9 cellular contexts compared by ENCODE assay signal in genomic region chr7:924541-925231, GRCh38. TPM values are rescaled to one million over a fixed set of nuclear protein-coding genes. Genes with fewer than 3 reads are reported as not detected.
DNase-seq lines count a peak whose midpoint lies in the region; ATAC-seq and TF ChIP-seq lines count a peak whose summit lies in the region.
"Had no signal": no experiment of that assay in that cellular context is flagged by ENCODE, and none has a peak within 500 bp of the region (broad histone marks: within the 10 kb centered on the region; RNA-seq: fewer than 3 reads in every experiment).

No MANE protein-coding gene starts in this region.

- TF ChIP-seq CTCF in activated B cell treated with CpG ODN at 0.5 μM for 24 hours (IDR thresholded peaks at IDR 0.05), result no peak
- TF ChIP-seq CTCF in heart right ventricle (IDR thresholded peaks at IDR 0.05), result no peak
- TF ChIP-seq CTCF in hepatocyte (IDR thresholded peaks at IDR 0.05; ENCODE audit: poor library complexity), result no peak

- H2AFZ ChIP-seq in hepatocyte, result no peak overlapping the region

- H3K27ac ChIP-seq in heart right ventricle (peak overlapping the region in 1 of 10 donors; percentile 53), hepatocyte (no peak overlapping the region)

- H3K4me1 ChIP-seq in heart right ventricle, result peaks cover 0 to 69% (median 9%) of the 10 kb centered on the region in 9 donors
- peaks cover 18% of the 10 kb centered on the region for H3K4me1 ChIP-seq in hepatocyte (ENCODE audit: insufficient read depth)

- H3K9me3 ChIP-seq in heart right ventricle, result no peaks in the 10 kb centered on the region
- H3K9me3 ChIP-seq in hepatocyte (ENCODE audit: low read depth), result no peaks in the 10 kb centered on the region

- 45 to 50% methylated on average over 24 of the region's 24 CpGs for WGBS in heart right ventricle, 2 donors
- 84% methylated on average over 24 of the region's 24 CpGs for WGBS in hepatocyte (ENCODE audit: low lambda C conversion rate, missing lambda C conversion rate)

- H3K4me1 Mint-ChIP-seq in activated B cell treated with CpG ODN at 0.5 μM for 24 hours, result peaks cover 55% of the 10 kb centered on the region

- no peaks in the 10 kb centered on the region for H3K36me3 Mint-ChIP-seq in activated B cell treated with CpG ODN at 0.5 μM for 24 hours (ENCODE audit: low read depth)

- intact Hi-C loops in activated B cell treated with CpG ODN at 0.5 μM for 24 hours (cut with micrococcal nuclease), result loop anchor here (5.0 kb wide), 2 partner anchors 218 to 238 kb away; partner anchors contain the start of gene ZFAND2A
- intact Hi-C loops in heart right ventricle (cut with DNase I), result no loop called here

- H3K79me2 ChIP-seq in hepatocyte, result no peaks in the 10 kb centered on the region

- H3K27me3 ChIP-seq in heart right ventricle (peaks cover 0 to 13% (median 0%) of the 10 kb centered on the region in 7 donors), hepatocyte (no peaks in the 10 kb centered on the region)

- H3K27ac Mint-ChIP-seq in activated B cell treated with CpG ODN at 0.5 μM for 24 hours, result no peak overlapping the region

- H3K9me3 Mint-ChIP-seq in activated B cell treated with CpG ODN at 0.5 μM for 24 hours, result no peaks in the 10 kb centered on the region

- no peak overlapping the region for H3K4me2 ChIP-seq in hepatocyte

- no peaks in the 10 kb centered on the region for H3K27me3 Mint-ChIP-seq in activated B cell treated with CpG ODN at 0.5 μM for 24 hours

- DNase-seq in SKM-1 treated with dmso at 0.1 percent for 144 hours (lab: John Stamatoyannopoulos, UW; ENCODE audit: unreplicated experiment) (peak; percentile 5), SKM-1 (lab: John Stamatoyannopoulos, UW; ENCODE audit: unreplicated experiment) (no peak), activated B cell treated with CpG ODN at 0.5 μM for 24 hours (peak; percentile 56), heart right ventricle (peak in 1 of 2 donors; percentile 27), hepatocyte (ENCODE audit: low spot score) (no peak), iPS-NIHi7 (ENCODE audit: extremely low spot score) (no peak)
- DNase-seq in stimulated activated CD8-positive, alpha-beta memory T cell treated with anti-CD3 and anti-CD28 coated beads, Interleukin-4, amount 100 ng/mL, for 48 hours, result peak; percentile 84

- H3K36me3 ChIP-seq in heart right ventricle (no peaks in the 10 kb centered on the region), hepatocyte (replicated peaks; ENCODE audit: insufficient read depth, low read depth) (no peaks in the 10 kb centered on the region)

- H4K20me1 ChIP-seq in hepatocyte (ENCODE audit: insufficient read depth, poor library complexity, severe bottlenecking), result no peaks in the 10 kb centered on the region

- CTCF ChIA-PET in activated B cell treated with CpG ODN at 0.5 μM for 24 hours (lab: Charles Lee), result no interaction called here

- H3K4me3 Mint-ChIP-seq in activated B cell treated with CpG ODN at 0.5 μM for 24 hours, result peak overlapping the region; percentile 64

- peak; percentile 39 for ATAC-seq in HG03103 (IDR thresholded peaks at IDR 0.05; ENCODE audit: low read depth, unreplicated experiment)
- ATAC-seq in activated B cell treated with CpG ODN at 0.5 μM for 24 hours (ENCODE audit: low read depth), result peak; percentile 49
- ATAC-seq in heart right ventricle, result peak in 6 of 8 donors; percentile 25 to 72 (median 55)

- POLR2A ChIA-PET in activated B cell treated with CpG ODN at 0.5 μM for 24 hours (lab: Charles Lee), result interaction anchor here (0.6 to 1.4 kb wide), 7 partner anchors 10 to 233 kb away, joined by 3 to 7 read pairs (median 4); partner anchors contain the start of gene COX19

- H3K9me2 ChIP-seq in hepatocyte (replicated peaks; ENCODE audit: insufficient read depth), result no peaks in the 10 kb centered on the region

- H3K4me3 ChIP-seq in heart right ventricle (no peak overlapping the region), hepatocyte (no peak overlapping the region)

RNA-seq across cellular contexts. Expression of gene ADAP1, which starts 29.8 kb away (rescaled TPM):
- total RNA-seq in activated B cell treated with CpG ODN at 0.5 μM for 24 hours (9.4 and 11.9 TPM in 2 replicates), heart right ventricle (10 to 100 TPM in 5 of 10 donors, 1 to 10 TPM in 5; 5.2 to 14.9 (median 9.7) TPM), hepatocyte (25.8 and 35.7 TPM in 2 replicates)
- polyA plus RNA-seq in heart right ventricle (10 to 100 TPM in 1 of 2 donors, 1 to 10 TPM in 1; 2.3 to 13.5 TPM), hepatocyte (16.3 and 25.6 TPM in 2 replicates)

RNA-seq across cellular contexts. Expression of gene GET4, which starts 48.3 kb away (rescaled TPM):
- total RNA-seq in activated B cell treated with CpG ODN at 0.5 μM for 24 hours (40.5 and 41.4 TPM in 2 replicates), heart right ventricle (10 to 100 TPM; 14.7 to 25.0 (median 20.4) TPM), hepatocyte (46.3 and 48.3 TPM in 2 replicates)
- polyA plus RNA-seq in heart right ventricle (10 to 100 TPM; 32.8 to 38.6 TPM), hepatocyte (102 and 126 TPM in 2 replicates)

RNA-seq across cellular contexts. Expression of gene COX19, which starts 50.7 kb away (rescaled TPM):
- 21.2 and 24.5 TPM in 2 replicates for total RNA-seq in activated B cell treated with CpG ODN at 0.5 μM for 24 hours
- 1 to 10 TPM; 3.7 to 9.1 (median 6.1) TPM for total RNA-seq in heart right ventricle
- 1 to 10 TPM; 4.7 to 6.9 TPM for polyA plus RNA-seq in heart right ventricle
- total RNA-seq in hepatocyte, result 9.9 and 11.6 TPM in 2 replicates
- 18.9 and 21.2 TPM in 2 replicates for polyA plus RNA-seq in hepatocyte

RNA-seq across cellular contexts. Expression of gene CYP2W1, which starts 58.3 kb away (rescaled TPM):
- total RNA-seq in activated B cell treated with CpG ODN at 0.5 μM for 24 hours (not detected in 2 replicates), heart right ventricle (not detected), hepatocyte (20.3 and 31.1 TPM in 2 replicates)
- polyA plus RNA-seq in heart right ventricle (not detected), hepatocyte (72.3 and 112 TPM in 2 replicates)
- polyA plus RNA-seq: neural cell had no signal

Comparison
In these comparisons a context has a peak if more than half of its experiments do, and no peak if none do; other contexts are left out.
1. DNase-seq: peak in SKM-1 treated with dmso at 0.1 percent for 144 hours (single experiment), activated B cell treated with CpG ODN at 0.5 μM for 24 hours (single experiment) and stimulated activated CD8-positive, alpha-beta memory T cell treated with anti-CD3 and anti-CD28 coated beads, Interleukin-4, amount 100 ng/mL, for 48 hours (single experiment); none in SKM-1 (single experiment), hepatocyte (single experiment) and iPS-NIHi7 (single experiment).
2. Peak in every context shown above with its lines, with median percentiles within 50 percentile points of each other: ATAC-seq.